In the genomic region with DNA sequence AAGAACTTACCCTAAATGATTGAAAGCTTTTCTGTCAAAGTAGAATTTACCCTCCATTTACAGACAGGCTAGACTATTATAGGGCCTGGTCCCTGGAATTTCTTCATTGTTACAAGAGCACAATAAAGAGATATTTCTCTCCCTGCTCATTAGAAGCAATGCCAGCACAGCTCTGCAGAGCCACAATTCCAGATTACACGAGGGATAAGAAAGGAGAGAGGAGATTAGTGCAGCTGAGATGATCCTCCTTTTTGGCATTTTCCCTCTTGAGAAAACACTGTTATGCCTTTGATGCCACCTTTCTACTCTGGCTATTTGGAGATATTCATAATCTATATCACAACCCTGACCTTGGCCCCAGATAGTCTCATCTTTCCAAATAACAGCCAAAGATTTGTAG, we compare ENCODE assay signal across 34 cellular contexts.
"Had no signal": no experiment of that assay in that cellular context is flagged by ENCODE, and none has a peak within 500 bp of the region (broad histone marks: within the 10 kb centered on the region; RNA-seq: fewer than 3 reads in every experiment).

No MANE protein-coding gene starts in this region.

- ATAC-seq: activated CD4-positive, CD25-positive, alpha-beta regulatory T cell treated with anti-CD3 and anti-CD28 coated beads, Interleukin-2, amount 50 U/mL, for 24 hours; activated CD8-positive, alpha-beta memory T cell treated with anti-CD3 and anti-CD28 coated beads, Interleukin-2, amount 10 ng/mL, durations not matched to agents 7 days and 5 days; activated CD8-positive, alpha-beta T cell treated with anti-CD3 and anti-CD28 coated beads, Interleukin-2, amount 10 ng/mL, durations not matched to agents 7 days and 5 days; activated naive CD8-positive, alpha-beta T cell treated with anti-CD3 and anti-CD28 coated beads, Interleukin-2, amount 50 U/mL, for 24 hours; body of pancreas; effector memory CD8-positive, alpha-beta T cell; gastroesophageal sphincter; T-helper 17 cell had no signal

- H3K36me3 ChIP-seq: adrenal gland, esophagus squamous epithelium, gastroesophageal sphincter, WERI-Rb-1 had no signal

- H3K27me3 ChIP-seq: adrenal gland, body of pancreas, esophagus squamous epithelium, gastroesophageal sphincter had no signal

- DNase-seq: activated B cell treated with CpG ODN at 0.5 μM for 24 hours; activated CD4-positive, alpha-beta memory T cell treated with anti-CD3 and anti-CD28 coated beads for 36 hours; activated CD4-positive, alpha-beta T cell treated with anti-CD3 and anti-CD28 coated beads for 48 hours; activated CD4-positive, alpha-beta T cell treated with anti-CD3 and anti-CD28 coated beads, Interleukin-2, amount 50 U/mL, for 1 hour; activated CD8-positive, alpha-beta memory T cell treated with anti-CD3 and anti-CD28 coated beads, Interleukin-2, amount 10 ng/mL, durations not matched to agents 7 days and 5 days; activated CD8-positive, alpha-beta memory T cell treated with anti-CD3 and anti-CD28 coated beads, Interleukin-2, amount 50 U/mL, for 4 hours; activated CD8-positive, alpha-beta T cell treated with anti-CD3 and anti-CD28 coated beads, Interleukin-2, amount 10 ng/mL, durations not matched to agents 7 days and 5 days; activated effector memory CD4-positive, alpha-beta T cell treated with anti-CD3 and anti-CD28 coated beads, Interleukin-2, amount 50 U/mL, for 16 hours; activated naive CD4-positive, alpha-beta T cell treated with anti-CD3 and anti-CD28 coated beads for 36 hours; activated naive CD8-positive, alpha-beta T cell treated with anti-CD3 and anti-CD28 coated beads for 36 hours; activated naive CD8-positive, alpha-beta T cell treated with anti-CD3 and anti-CD28 coated beads, Interleukin-2, amount 50 U/mL, for 24 hours; activated T-cell treated with anti-CD3 and anti-CD28 coated beads, Interleukin-2, amount 50 U/mL, for 1 hour; activated T-cell treated with anti-CD3 and anti-CD28 coated beads, Interleukin-2, amount 50 U/mL, for 48 hours; amygdala; aorta; body of pancreas; caudate nucleus; cortex of kidney; dermis blood vessel endothelial cell; effector CD4-positive, alpha-beta T cell; effector memory CD8-positive, alpha-beta T cell; esophagus squamous epithelium; foreskin melanocyte; T-helper 1 cell; T-helper 17 cell; T1000; WERI-Rb-1 had no signal

- H3K4me1 ChIP-seq: body of pancreas, esophagus squamous epithelium, gastroesophageal sphincter had no signal

- H3K36me3 Mint-ChIP-seq: activated CD4-positive, alpha-beta memory T cell treated with anti-CD3 and anti-CD28 coated beads for 36 hours; activated CD8-positive, alpha-beta memory T cell treated with anti-CD3 and anti-CD28 coated beads, Interleukin-2, amount 10 ng/mL, durations not matched to agents 7 days and 5 days; activated naive CD4-positive, alpha-beta T cell treated with anti-CD3 and anti-CD28 coated beads, Interleukin-2, amount 50 U/mL, for 24 hours; activated naive CD8-positive, alpha-beta T cell treated with anti-CD3 and anti-CD28 coated beads for 36 hours had no signal

- H3K4me3 ChIP-seq: adrenal gland, body of pancreas, esophagus squamous epithelium, gastroesophageal sphincter had no signal

- H3K4me1 Mint-ChIP-seq: activated B cell treated with CpG ODN at 0.5 μM for 24 hours; activated CD8-positive, alpha-beta memory T cell treated with anti-CD3 and anti-CD28 coated beads, Interleukin-2, amount 10 ng/mL, durations not matched to agents 7 days and 5 days; activated naive CD4-positive, alpha-beta T cell treated with anti-CD3 and anti-CD28 coated beads, Interleukin-2, amount 50 U/mL, for 24 hours; activated naive CD8-positive, alpha-beta T cell treated with anti-CD3 and anti-CD28 coated beads for 36 hours; activated naive CD8-positive, alpha-beta T cell treated with anti-CD3 and anti-CD28 coated beads, Interleukin-2, amount 50 U/mL, for 24 hours; T-helper 17 cell had no signal

- H3K27ac ChIP-seq: adrenal gland, body of pancreas, esophagus squamous epithelium, gastroesophageal sphincter, WERI-Rb-1 had no signal

- H3K27me3 Mint-ChIP-seq: activated B cell treated with CpG ODN at 0.5 μM for 24 hours; activated CD4-positive, alpha-beta memory T cell treated with anti-CD3 and anti-CD28 coated beads for 36 hours; activated CD8-positive, alpha-beta memory T cell treated with anti-CD3 and anti-CD28 coated beads, Interleukin-2, amount 10 ng/mL, durations not matched to agents 7 days and 5 days; activated naive CD4-positive, alpha-beta T cell treated with anti-CD3 and anti-CD28 coated beads, Interleukin-2, amount 50 U/mL, for 24 hours; activated naive CD8-positive, alpha-beta T cell treated with anti-CD3 and anti-CD28 coated beads for 36 hours; activated naive CD8-positive, alpha-beta T cell treated with anti-CD3 and anti-CD28 coated beads, Interleukin-2, amount 50 U/mL, for 24 hours; effector memory CD8-positive, alpha-beta T cell; T-helper 17 cell had no signal

- H3K4me3 Mint-ChIP-seq: activated B cell treated with CpG ODN at 0.5 μM for 24 hours; activated CD4-positive, alpha-beta memory T cell treated with anti-CD3 and anti-CD28 coated beads for 36 hours; activated CD8-positive, alpha-beta memory T cell treated with anti-CD3 and anti-CD28 coated beads, Interleukin-2, amount 10 ng/mL, durations not matched to agents 7 days and 5 days; activated CD8-positive, alpha-beta T cell treated with anti-CD3 and anti-CD28 coated beads, Interleukin-2, amount 10 ng/mL, durations not matched to agents 7 days and 5 days; activated naive CD4-positive, alpha-beta T cell treated with anti-CD3 and anti-CD28 coated beads for 36 hours; activated naive CD4-positive, alpha-beta T cell treated with anti-CD3 and anti-CD28 coated beads, Interleukin-2, amount 50 U/mL, for 24 hours; activated naive CD8-positive, alpha-beta T cell treated with anti-CD3 and anti-CD28 coated beads for 36 hours; activated naive CD8-positive, alpha-beta T cell treated with anti-CD3 and anti-CD28 coated beads, Interleukin-2, amount 50 U/mL, for 24 hours; activated T-helper 1 cell treated with anti-CD3 and anti-CD28 coated beads, Interleukin-12 subunit alpha, Interleukin-12 subunit beta, Interleukin-2, Interleukin-4 antibody, amounts not matched to agents 30 ng/mL and 10 ng/mL and 1 ng/mL, durations not matched to agents 14 hours and 24 hours and 36 hours; effector memory CD8-positive, alpha-beta T cell; T-helper 17 cell; T-helper 2 cell treated with Interferon-gamma antibody and Interleukin-4, amounts not matched to agents 5 μg/mL and 100 μg/mL, for 36 hours had no signal

- H3K27ac Mint-ChIP-seq: activated B cell treated with CpG ODN at 0.5 μM for 24 hours; activated CD4-positive, alpha-beta memory T cell treated with anti-CD3 and anti-CD28 coated beads for 36 hours; activated CD8-positive, alpha-beta memory T cell treated with anti-CD3 and anti-CD28 coated beads, Interleukin-2, amount 10 ng/mL, durations not matched to agents 7 days and 5 days; activated CD8-positive, alpha-beta T cell treated with anti-CD3 and anti-CD28 coated beads, Interleukin-2, amount 10 ng/mL, durations not matched to agents 7 days and 5 days; activated naive CD4-positive, alpha-beta T cell treated with anti-CD3 and anti-CD28 coated beads for 36 hours; activated naive CD4-positive, alpha-beta T cell treated with anti-CD3 and anti-CD28 coated beads, Interleukin-2, amount 50 U/mL, for 24 hours; activated naive CD8-positive, alpha-beta T cell treated with anti-CD3 and anti-CD28 coated beads for 36 hours; activated naive CD8-positive, alpha-beta T cell treated with anti-CD3 and anti-CD28 coated beads, Interleukin-2, amount 50 U/mL, for 24 hours; activated T-helper 1 cell treated with anti-CD3 and anti-CD28 coated beads, Interleukin-12 subunit alpha, Interleukin-12 subunit beta, Interleukin-2, Interleukin-4 antibody, amounts not matched to agents 30 ng/mL and 10 ng/mL and 1 ng/mL, durations not matched to agents 14 hours and 24 hours and 36 hours; activated T-helper 2 cell treated with anti-CD3 and anti-CD28 coated beads, Interferon-gamma antibody, Interleukin-2, Interleukin-4, amounts not matched to agents 10 μg/mL and 5 μg/mL and 100 μg/mL, durations not matched to agents 14 hours and 24 hours and 36 hours; effector memory CD8-positive, alpha-beta T cell; T-helper 17 cell; T-helper 2 cell treated with Interferon-gamma antibody and Interleukin-4, amounts not matched to agents 5 μg/mL and 100 μg/mL, for 36 hours had no signal

- H3K9me3 ChIP-seq: body of pancreas, gastroesophageal sphincter had no signal

- H3K9me3 Mint-ChIP-seq: activated naive CD4-positive, alpha-beta T cell treated with anti-CD3 and anti-CD28 coated beads, Interleukin-2, amount 50 U/mL, for 24 hours had no signal
